ENCODE assay signal across 21 cellular contexts in genomic region chr18:56823986-56824385, GRCh38.
"Had no signal": no experiment of that assay in that cellular context is flagged by ENCODE, and none has a peak within 500 bp of the region (broad histone marks: within the 10 kb centered on the region; RNA-seq: fewer than 3 reads in every experiment).

No MANE protein-coding gene starts in this region.

- H3K36me3 ChIP-seq: gastrocnemius medialis, thoracic aorta had no signal

- H3K27ac ChIP-seq: gastrocnemius medialis, left lung, psoas muscle, stomach, thoracic aorta had no signal

- H3K4me1 ChIP-seq: gastrocnemius medialis, left lung, psoas muscle, stomach had no signal

- H3K4me3 ChIP-seq: gastrocnemius medialis, left lung, psoas muscle, smooth muscle cell, stomach, thoracic aorta had no signal

- H3K27me3 ChIP-seq: gastrocnemius medialis, left lung, stomach had no signal

- DNase-seq: activated CD4-positive, alpha-beta T cell treated with anti-CD3 and anti-CD28 coated beads for 36 hours; activated CD4-positive, alpha-beta T cell treated with anti-CD3 and anti-CD28 coated beads, Interleukin-2, amount 50 U/mL, for 48 hours; activated naive CD4-positive, alpha-beta T cell; activated naive CD8-positive, alpha-beta T cell treated with anti-CD3 and anti-CD28 coated beads for 36 hours; activated T-cell treated with anti-CD3 and anti-CD28 coated beads for 4 hours; amniotic stem cell; effector memory CD8-positive, alpha-beta T cell; gastrocnemius medialis; head of caudate nucleus; kidney; left lung; midbrain; psoas muscle; right cardiac atrium; stimulated activated CD4-positive, alpha-beta T cell treated with anti-CD3 and anti-CD28 coated beads, Interleukin-4, amount 100 ng/mL, for 24 hours; stomach; SW 1271; T-helper 2 cell had no signal

- H3K9me3 ChIP-seq: gastrocnemius medialis, left lung, psoas muscle, stomach, thoracic aorta had no signal

- ATAC-seq: activated CD4-positive, alpha-beta T cell treated with anti-CD3 and anti-CD28 coated beads for 36 hours; effector memory CD8-positive, alpha-beta T cell; gastrocnemius medialis; left lung; psoas muscle; right cardiac atrium; stimulated activated effector memory CD8-positive, alpha-beta T cell treated with anti-CD3 and anti-CD28 coated beads, Interleukin-12 subunit alpha, Interleukin-12 subunit beta, amount 100 ng/mL, for 72 hours had no signal
